ENCODE assay signal across 28 cellular contexts in genomic region chr11:15229069-15229468, GRCh38.
"Had no signal": no experiment of that assay in that cellular context is flagged by ENCODE, and none has a peak within 500 bp of the region (broad histone marks: within the 10 kb centered on the region; RNA-seq: fewer than 3 reads in every experiment).

No MANE protein-coding gene starts in this region.

- H3K36me3 Mint-ChIP-seq: immature natural killer cell, memory B cell, naive B cell, neural progenitor cell had no signal

- ATAC-seq: gastrocnemius medialis, heart left ventricle, mucosa of descending colon had no signal

- H3K27ac ChIP-seq: ascending aorta, breast epithelium, gastrocnemius medialis, heart left ventricle, neural progenitor cell, prostate gland, right atrium auricular region, suprapubic skin, transverse colon, vagina had no signal

- H3K9me3 ChIP-seq: ascending aorta, breast epithelium, gastrocnemius medialis, heart left ventricle, mucosa of descending colon, prostate gland, right atrium auricular region, suprapubic skin, transverse colon, vagina had no signal

- H3K36me3 ChIP-seq: ascending aorta, breast epithelium, gastrocnemius medialis, heart left ventricle, neural progenitor cell, prostate gland, right atrium auricular region, suprapubic skin, transverse colon, vagina had no signal

- H3K4me2 ChIP-seq: neural progenitor cell had no signal

- H3K9ac ChIP-seq: neural progenitor cell had no signal

- H3K27me3 ChIP-seq: ascending aorta, breast epithelium, gastrocnemius medialis, heart left ventricle, neural progenitor cell, right atrium auricular region, suprapubic skin, transverse colon, vagina had no signal

- H3K4me1 Mint-ChIP-seq: activated CD4-positive, alpha-beta memory T cell treated with anti-CD3 and anti-CD28 coated beads, Interleukin-2, amount 10 ng/mL, durations not matched to agents 7 days and 5 days; immature natural killer cell; neural progenitor cell had no signal

- FAIRE-seq: endothelial cell of umbilical vein had no signal

- H3K27ac Mint-ChIP-seq: activated B cell treated with CpG ODN at 0.5 μM for 24 hours; activated CD4-positive, alpha-beta memory T cell treated with anti-CD3 and anti-CD28 coated beads, Interleukin-2, amount 10 ng/mL, durations not matched to agents 7 days and 5 days; activated naive CD4-positive, alpha-beta T cell treated with anti-CD3 and anti-CD28 coated beads for 36 hours; activated T-cell treated with anti-CD3 and anti-CD28 coated beads, Interleukin-2, amount 50 U/mL, for 24 hours; activated T-helper 2 cell treated with anti-CD3 and anti-CD28 coated beads, Interferon-gamma antibody, Interleukin-2, Interleukin-4, amounts not matched to agents 10 μg/mL and 5 μg/mL and 100 μg/mL, durations not matched to agents 14 hours and 24 hours and 36 hours; dendritic cell treated with granulocyte-macrophage colony-stimulating factor and Interleukin-4, amounts not matched to agents 40 ng/mL and 50 ng/mL, for 4 days; immature natural killer cell; memory B cell; naive B cell; neural progenitor cell; stimulated activated naive CD8-positive, alpha-beta T cell treated with anti-CD3 and anti-CD28 coated beads, Interleukin-15, Interleukin-2, amounts not matched to agents 100 ng/mL and 50 ng/mL, for 24 hours had no signal

- H2AFZ ChIP-seq: neural progenitor cell had no signal

- H3K4me3 ChIP-seq: ascending aorta, breast epithelium, gastrocnemius medialis, heart left ventricle, mucosa of descending colon, neural progenitor cell, prostate gland, right atrium auricular region, suprapubic skin, transverse colon, vagina had no signal

- H3K9me3 Mint-ChIP-seq: activated B cell treated with CpG ODN at 0.5 μM for 24 hours; activated CD4-positive, alpha-beta memory T cell treated with anti-CD3 and anti-CD28 coated beads, Interleukin-2, amount 10 ng/mL, durations not matched to agents 7 days and 5 days; activated naive CD4-positive, alpha-beta T cell treated with anti-CD3 and anti-CD28 coated beads for 36 hours; activated T-cell treated with anti-CD3 and anti-CD28 coated beads, Interleukin-2, amount 50 U/mL, for 24 hours; activated T-helper 2 cell treated with anti-CD3 and anti-CD28 coated beads, Interferon-gamma antibody, Interleukin-2, Interleukin-4, amounts not matched to agents 10 μg/mL and 5 μg/mL and 100 μg/mL, durations not matched to agents 14 hours and 24 hours and 36 hours; dendritic cell treated with granulocyte-macrophage colony-stimulating factor and Interleukin-4, amounts not matched to agents 40 ng/mL and 50 ng/mL, for 4 days; memory B cell; naive B cell; neural progenitor cell; stimulated activated naive CD8-positive, alpha-beta T cell treated with anti-CD3 and anti-CD28 coated beads, Interleukin-15, Interleukin-2, amounts not matched to agents 100 ng/mL and 50 ng/mL, for 24 hours had no signal

- DNase-seq: activated B cell treated with CpG ODN at 0.5 μM for 24 hours; activated CD4-positive, alpha-beta memory T cell treated with anti-CD3 and anti-CD28 coated beads, Interleukin-2, amount 10 ng/mL, durations not matched to agents 7 days and 5 days; activated CD4-positive, alpha-beta T cell treated with anti-CD3 and anti-CD28 coated beads for 48 hours; activated naive CD4-positive, alpha-beta T cell treated with anti-CD3 and anti-CD28 coated beads for 36 hours; activated T-cell treated with anti-CD3 and anti-CD28 coated beads, Interleukin-2, amount 50 U/mL, for 24 hours; cerebellar nuclear complex; effector CD8-positive, alpha-beta T cell; gastrocnemius medialis; heart left ventricle; immature natural killer cell; mucosa of descending colon; naive B cell; stimulated activated CD4-positive, alpha-beta T cell treated with anti-CD3 and anti-CD28 coated beads, Interleukin-2, amount 100 ng/mL, for 48 hours; T-helper 1 cell; T-helper 9 cell; transverse colon had no signal

- H3K4me3 Mint-ChIP-seq: activated B cell treated with CpG ODN at 0.5 μM for 24 hours; activated CD4-positive, alpha-beta memory T cell treated with anti-CD3 and anti-CD28 coated beads, Interleukin-2, amount 10 ng/mL, durations not matched to agents 7 days and 5 days; activated naive CD4-positive, alpha-beta T cell treated with anti-CD3 and anti-CD28 coated beads for 36 hours; activated T-cell treated with anti-CD3 and anti-CD28 coated beads, Interleukin-2, amount 50 U/mL, for 24 hours; dendritic cell treated with granulocyte-macrophage colony-stimulating factor and Interleukin-4, amounts not matched to agents 40 ng/mL and 50 ng/mL, for 4 days; immature natural killer cell; memory B cell; naive B cell; neural progenitor cell; stimulated activated naive CD8-positive, alpha-beta T cell treated with anti-CD3 and anti-CD28 coated beads, Interleukin-15, Interleukin-2, amounts not matched to agents 100 ng/mL and 50 ng/mL, for 24 hours had no signal

- H3K4me1 ChIP-seq: ascending aorta, breast epithelium, gastrocnemius medialis, heart left ventricle, prostate gland, right atrium auricular region, suprapubic skin, transverse colon, vagina had no signal
